Comparison of ENCODE assay signal across 9 cellular contexts in the genomic region with DNA sequence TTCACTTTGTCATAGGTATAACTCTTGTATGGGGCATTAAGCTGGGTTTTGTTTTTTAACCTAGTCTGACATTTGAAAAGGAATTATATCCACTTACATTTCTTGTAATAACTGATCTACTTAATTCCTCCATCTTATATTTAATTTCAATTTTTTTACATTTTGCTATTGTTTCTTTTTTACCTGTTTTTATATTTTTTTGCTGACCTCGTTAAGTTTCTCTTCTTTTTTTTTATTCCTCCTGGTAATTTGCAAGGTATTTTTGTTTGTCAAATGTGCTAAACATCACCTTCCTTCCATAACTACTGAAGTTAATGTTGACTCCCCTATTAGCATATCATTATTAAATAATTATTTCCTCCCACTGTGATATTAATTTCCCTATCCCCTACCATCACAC.
"Had no signal": no experiment of that assay in that cellular context is flagged by ENCODE, and none has a peak within 500 bp of the region (broad histone marks: within the 10 kb centered on the region; RNA-seq: fewer than 3 reads in every experiment).

No MANE protein-coding gene starts in this region.

- H3K4me2 ChIP-seq: GM23338, KMS-11 had no signal

- H3K4me3 ChIP-seq: GM23338 had no signal

- H3K9ac ChIP-seq: KMS-11 had no signal

- H3K27ac ChIP-seq: KMS-11 had no signal

- DNase-seq: H9, HCEC 1CT, Karpas-422, KBM-7 had no signal

- ATAC-seq: GM23338 had no signal

- FAIRE-seq: H1, H54, HTR-8/SVneo had no signal

- H2AFZ ChIP-seq: GM23338 had no signal
